In the genomic region with DNA sequence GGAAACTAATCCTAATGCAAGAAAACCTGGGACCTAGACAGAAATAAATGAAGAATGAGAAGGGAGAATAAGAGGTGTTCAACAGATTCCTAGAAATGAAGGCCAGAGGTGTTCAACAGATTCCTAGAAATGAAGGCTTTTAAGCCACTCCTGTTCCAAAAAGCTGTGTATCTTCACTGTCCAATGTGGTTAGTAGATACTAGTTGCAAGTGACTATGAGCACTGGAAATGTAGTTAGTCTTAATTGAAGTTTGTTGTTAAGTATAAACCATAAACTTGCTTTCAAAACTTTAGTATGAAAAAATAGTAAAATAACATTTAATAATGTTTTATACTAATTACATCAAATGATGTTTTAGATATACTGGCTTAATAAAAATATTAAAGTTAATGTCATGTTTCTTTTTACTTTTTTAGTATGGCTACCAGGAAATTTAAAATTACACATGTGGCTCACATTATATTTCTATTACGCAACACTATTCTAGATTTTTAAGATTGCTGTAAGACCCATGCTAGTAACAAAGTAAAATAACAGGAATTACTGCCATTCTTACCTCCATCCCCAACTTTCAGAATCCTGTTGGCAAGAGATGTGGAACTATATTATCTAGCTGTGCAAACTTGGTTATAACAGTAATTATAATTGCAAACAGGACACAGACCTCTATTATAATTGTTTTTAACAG, we compare ENCODE assay signal across 12 cellular contexts. TPM values are rescaled to one million over a fixed set of nuclear protein-coding genes. Genes with fewer than 3 reads are reported as not detected.
DNase-seq lines count a peak whose midpoint lies in the region; ATAC-seq and TF ChIP-seq lines count a peak whose summit lies in the region.
"Had no signal": no experiment of that assay in that cellular context is flagged by ENCODE, and none has a peak within 500 bp of the region (broad histone marks: within the 10 kb centered on the region; RNA-seq: fewer than 3 reads in every experiment).

No MANE protein-coding gene starts in this region.

- H3K27me3 Mint-ChIP-seq in activated CD8-positive, alpha-beta memory T cell treated with anti-CD3 and anti-CD28 coated beads, Interleukin-2, amount 10 ng/mL, durations not matched to agents 7 days and 5 days, result no peaks in the 10 kb centered on the region
- no peaks in the 10 kb centered on the region for H3K27me3 Mint-ChIP-seq in T-helper 1 cell treated with Interleukin-12 subunit alpha and Interleukin-12 subunit beta and Interleukin-4 antibody, amounts not matched to agents 30 μg/mL and 1 μg/mL, for 36 hours (ENCODE audit: low read depth)

- TF ChIP-seq EP300 in stomach (IDR thresholded peaks at IDR 0.05), result no peak

- peak overlapping the region in 4 of 5 donors; percentile 54 to 81 (median 70) for H3K27ac ChIP-seq in stomach

- H3K4me1 Mint-ChIP-seq in activated CD8-positive, alpha-beta memory T cell treated with anti-CD3 and anti-CD28 coated beads, Interleukin-2, amount 10 ng/mL, durations not matched to agents 7 days and 5 days, result peaks cover 16% of the 10 kb centered on the region
- peaks cover 14% of the 10 kb centered on the region for H3K4me1 Mint-ChIP-seq in T-helper 1 cell treated with Interleukin-12 subunit alpha and Interleukin-12 subunit beta and Interleukin-4 antibody, amounts not matched to agents 30 μg/mL and 1 μg/mL, for 36 hours (ENCODE audit: low read depth)

- no peaks in the 10 kb centered on the region for H3K27me3 ChIP-seq in stomach
- H3K27me3 ChIP-seq: neutrophil had no signal

- intact Hi-C loops in stomach (cut with DNase I; ENCODE audit: low total_unique reads), result loop anchor here (10.0 kb wide), 1 partner anchor 48 kb away; no protein-coding TSS in a partner anchor

- CTCF ChIA-PET in activated CD8-positive, alpha-beta memory T cell treated with anti-CD3 and anti-CD28 coated beads, Interleukin-2, amount 10 ng/mL, durations not matched to agents 7 days and 5 days (lab: Charles Lee), result interaction anchor here (2.5 kb wide), 1 partner anchor 11 kb away, joined by 8 read pairs; no protein-coding TSS in a partner anchor
- CTCF ChIA-PET in GM10248 (lab: Yijun Ruan, JAX), result no interaction called here

- H3K4me3 Mint-ChIP-seq in activated CD8-positive, alpha-beta memory T cell treated with anti-CD3 and anti-CD28 coated beads, Interleukin-2, amount 10 ng/mL, durations not matched to agents 7 days and 5 days, result no peak overlapping the region
- peak overlapping the region; percentile 14 for H3K4me3 Mint-ChIP-seq in T-helper 1 cell treated with Interleukin-12 subunit alpha and Interleukin-12 subunit beta and Interleukin-4 antibody, amounts not matched to agents 30 μg/mL and 1 μg/mL, for 36 hours

- peaks cover 71% of the 10 kb centered on the region for H3K36me3 Mint-ChIP-seq in activated CD8-positive, alpha-beta memory T cell treated with anti-CD3 and anti-CD28 coated beads, Interleukin-2, amount 10 ng/mL, durations not matched to agents 7 days and 5 days
- H3K36me3 Mint-ChIP-seq in T-helper 1 cell treated with Interleukin-12 subunit alpha and Interleukin-12 subunit beta and Interleukin-4 antibody, amounts not matched to agents 30 μg/mL and 1 μg/mL, for 36 hours (ENCODE audit: low read depth), result peaks cover 55% of the 10 kb centered on the region

- no peak for DNase-seq in activated CD8-positive, alpha-beta memory T cell treated with anti-CD3 and anti-CD28 coated beads, Interleukin-2, amount 10 ng/mL, durations not matched to agents 7 days and 5 days
- DNase-seq in activated CD8-positive, alpha-beta memory T cell treated with anti-CD3 and anti-CD28 coated beads for 24 hours, result no peak
- peak; percentile 28 to 57 for DNase-seq in foreskin fibroblast
- no peak for DNase-seq in stomach
- no peak for DNase-seq in GM10248 (ENCODE audit: extremely low spot score)
- no peak for DNase-seq in stimulated activated CD8-positive, alpha-beta memory T cell treated with anti-CD3 and anti-CD28 coated beads, Interleukin-4, amount 100 ng/mL, for 48 hours
- DNase-seq: caudate nucleus, NCI-H1417 treated with DMSO at 0.1 percent for 48 hours had no signal

- H3K27ac Mint-ChIP-seq in activated CD8-positive, alpha-beta memory T cell treated with anti-CD3 and anti-CD28 coated beads, Interleukin-2, amount 10 ng/mL, durations not matched to agents 7 days and 5 days, result peak overlapping the region; percentile 56
- peak overlapping the region; percentile 28 for H3K27ac Mint-ChIP-seq in T-helper 1 cell treated with Interleukin-12 subunit alpha and Interleukin-12 subunit beta and Interleukin-4 antibody, amounts not matched to agents 30 μg/mL and 1 μg/mL, for 36 hours

- TF ChIP-seq POLR2A in stomach (IDR thresholded peaks at IDR 0.05), result no peak

- peak; percentile 36 for ATAC-seq in activated CD8-positive, alpha-beta memory T cell treated with anti-CD3 and anti-CD28 coated beads, Interleukin-2, amount 10 ng/mL, durations not matched to agents 7 days and 5 days
- ATAC-seq in GM21447 (IDR thresholded peaks at IDR 0.05; ENCODE audit: unreplicated experiment), result no peak
- ATAC-seq: esophagus mucosa had no signal

- H3K4me1 ChIP-seq in stomach, result peaks cover 0 to 31% (median 22%) of the 10 kb centered on the region in 4 donors

- peaks cover 9 to 36% (median 36%) of the 10 kb centered on the region in 4 donors for H3K36me3 ChIP-seq in stomach

- H3K9me3 ChIP-seq in stomach, result peaks cover 0 to 7% (median 3%) of the 10 kb centered on the region in 4 donors

- 96 to 100% (median 100%) methylated on average over 1 of the region's 1 CpG for WGBS in stomach, 5 donors

- no peak for TF ChIP-seq CTCF in foreskin fibroblast (IDR thresholded peaks at IDR 0.05; ENCODE audit: low read depth, low read length)
- TF ChIP-seq CTCF in stomach (IDR thresholded peaks at IDR 0.05), result no peak
- no peak for TF ChIP-seq CTCF in GM10248 (IDR thresholded peaks at IDR 0.05; ENCODE audit: control extremely low read depth, extremely low read depth, low read depth, missing control alignments)

- POLR2A ChIA-PET in GM10248 (lab: Yijun Ruan, JAX), result no interaction called here

- H3K9me3 Mint-ChIP-seq in activated CD8-positive, alpha-beta memory T cell treated with anti-CD3 and anti-CD28 coated beads, Interleukin-2, amount 10 ng/mL, durations not matched to agents 7 days and 5 days (ENCODE audit: low read depth), result peaks cover 9% of the 10 kb centered on the region
- peaks cover 16% of the 10 kb centered on the region for H3K9me3 Mint-ChIP-seq in T-helper 1 cell treated with Interleukin-12 subunit alpha and Interleukin-12 subunit beta and Interleukin-4 antibody, amounts not matched to agents 30 μg/mL and 1 μg/mL, for 36 hours

- H3K4me3 ChIP-seq in foreskin fibroblast (ENCODE audit: low read depth in 1 of 2, low read length in 2 of 2) (no peak overlapping the region), stomach (no peak overlapping the region)

RNA-seq across cellular contexts. Expression of a gene that starts 57.5 kb away (rescaled TPM):
- 10 to 100 TPM; 40.2 to 50.5 TPM for total RNA-seq in activated CD8-positive, alpha-beta memory T cell treated with anti-CD3 and anti-CD28 coated beads, Interleukin-2, amount 10 ng/mL, durations not matched to agents 7 days and 5 days
- 100 to 1,000 TPM in 2 of 5 donors, 10 to 100 TPM in 3; 14.2 to 125 (median 36.2) TPM for total RNA-seq in stomach
- 1 to 10 TPM; 2.3 to 3.7 (median 3.3) TPM for polyA plus RNA-seq in stomach

Comparison
In these comparisons a context has a peak if more than half of its experiments do, and no peak if none do; other contexts are left out.
1. DNase-seq: peak in foreskin fibroblast (2 of 2); none in activated CD8-positive, alpha-beta memory T cell treated with anti-CD3 and anti-CD28 coated beads, Interleukin-2, amount 10 ng/mL, durations not matched to agents 7 days and 5 days (single experiment), activated CD8-positive, alpha-beta memory T cell treated with anti-CD3 and anti-CD28 coated beads for 24 hours (single experiment), stomach (single experiment), GM10248 (single experiment) and stimulated activated CD8-positive, alpha-beta memory T cell treated with anti-CD3 and anti-CD28 coated beads, Interleukin-4, amount 100 ng/mL, for 48 hours (single experiment).